ENCODE assay signal across 8 cellular contexts in the genomic region with DNA sequence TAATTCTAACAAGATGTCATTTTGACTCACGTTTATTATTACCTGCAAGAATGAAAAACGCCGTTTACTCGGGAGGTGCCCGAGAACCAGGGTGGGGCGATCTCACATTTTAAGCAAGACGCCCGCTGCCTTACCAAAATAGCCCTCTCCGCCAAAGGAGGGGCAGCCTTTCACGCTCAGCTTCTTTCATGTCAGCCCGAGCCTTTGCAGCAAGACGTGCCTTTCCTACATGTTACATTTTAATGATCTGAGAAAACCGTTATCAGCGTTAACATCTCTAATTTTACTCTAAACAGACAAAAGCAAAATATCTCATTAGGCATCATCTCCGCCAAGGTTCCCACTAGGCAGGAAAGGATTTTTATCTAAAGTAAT. TPM values are rescaled to one million over a fixed set of nuclear protein-coding genes. Genes with fewer than 3 reads are reported as not detected.
DNase-seq lines count a peak whose midpoint lies in the region; ATAC-seq lines count a peak whose summit lies in the region.

No MANE protein-coding gene starts in this region.

- in situ Hi-C loops in G401 (cut with HindIII; ENCODE audit: low sequenced_read_pairs) = no loop called here

- H3K27me3 ChIP-seq in neuron (ENCODE audit: insufficient read depth, low read length) = no peaks in the 10 kb centered on the region

- peaks cover 68% of the 10 kb centered on the region for H3K4me1 ChIP-seq in neuron (ENCODE audit: insufficient read depth, low read length)

- H2AFZ ChIP-seq in neuron (ENCODE audit: low read depth, low read length) = no peak overlapping the region

- no peaks in the 10 kb centered on the region for H3K36me3 ChIP-seq in neuron (ENCODE audit: insufficient read depth, low read length)

- peak overlapping the region; percentile 90 for H3K4me3 ChIP-seq in neuron (ENCODE audit: low read length)

- ATAC-seq in GM21360 (IDR thresholded peaks at IDR 0.05; ENCODE audit: unreplicated experiment) (no peak), GM19395 (IDR thresholded peaks at IDR 0.05; ENCODE audit: unreplicated experiment) (no peak), GM18520 (IDR thresholded peaks at IDR 0.05; ENCODE audit: unreplicated experiment) (no peak)

- DNase-seq in G401 (ENCODE audit: low spot score) = peak; percentile 77
- DNase-seq in T-helper 1 cell = peak; percentile 11 to 43 (median 19)
- peak; percentile 53 for DNase-seq in cerebellum (ENCODE audit: low spot score)
- DNase-seq in DMS53 treated with DMSO at 0.1 percent for 48 hours (lab: John Stamatoyannopoulos, UW; ENCODE audit: unreplicated experiment) = no peak

- H3K9me3 ChIP-seq in neuron (ENCODE audit: low read length) = no peaks in the 10 kb centered on the region

RNA-seq across cellular contexts. Expression of a gene that starts 2.0 kb away (rescaled TPM):
- total RNA-seq in G401 (2014; rRNA removed; shearing (Covaris generic)) = 0.37 and 0.71 TPM in 2 replicates
- total RNA-seq in cerebellum = 23.6 TPM

Comparison
In these comparisons a context has a peak if more than half of its experiments do, and no peak if none do; other contexts are left out.
1. RNA of a gene that starts 2.0 kb away (total RNA-seq): 23.6 TPM in cerebellum (single experiment); 0.37 to 0.71 TPM in G401; every median in the first group is over 10 times any median in the second.